8 cellular contexts compared by ENCODE assay signal in the genomic region with DNA sequence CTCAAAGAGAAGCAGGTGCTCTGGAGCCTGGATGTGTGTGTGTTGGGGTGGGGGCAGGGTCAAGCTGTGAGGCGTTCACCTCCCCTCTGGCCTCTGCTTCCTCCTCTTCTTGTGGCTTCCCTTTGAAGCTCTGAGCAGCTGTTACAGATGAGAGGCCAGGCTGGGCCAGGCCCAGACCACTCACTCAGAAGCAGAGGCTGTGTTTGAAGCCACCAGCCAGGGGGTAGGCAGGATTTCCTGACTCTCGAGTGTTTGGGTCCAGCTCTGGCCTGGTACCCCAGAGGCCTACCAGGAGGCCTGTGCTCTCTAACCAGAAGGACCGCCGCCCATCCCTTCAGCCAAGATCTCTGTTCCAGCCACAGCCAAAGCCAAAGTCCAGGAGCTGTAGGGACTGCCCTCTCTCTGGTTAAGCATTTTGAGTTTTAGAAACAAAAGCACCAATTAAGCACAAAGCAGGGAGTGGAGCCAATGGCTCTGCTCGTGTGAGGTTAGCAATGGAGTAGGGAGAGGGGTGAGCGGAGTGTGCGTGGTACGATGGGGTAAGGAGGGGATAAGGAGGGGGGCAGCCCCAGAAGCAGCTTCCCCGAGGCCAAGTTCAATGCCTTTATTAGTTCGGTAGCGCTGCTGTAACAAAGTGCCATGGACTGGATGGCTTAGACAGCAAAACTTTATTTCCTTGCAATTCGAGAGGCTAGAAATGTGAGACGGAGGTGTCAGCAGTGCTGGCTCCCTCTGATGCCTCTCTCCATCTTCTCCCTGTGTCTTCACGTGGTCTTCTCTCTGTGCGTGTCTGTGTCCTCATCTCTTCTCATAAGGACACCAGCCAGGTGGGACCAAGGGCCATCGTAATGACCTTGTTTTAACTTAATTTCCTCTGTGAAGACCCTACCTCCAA. TPM values are rescaled to one million over a fixed set of nuclear protein-coding genes. Genes with fewer than 3 reads are reported as not detected.
A peak's percentile ranks its signal among the peaks of the same experiment; 100 is the strongest.
DNase-seq lines count a peak whose midpoint lies in the region; ATAC-seq and TF ChIP-seq lines count a peak whose summit lies in the region.
"Had no signal": no experiment of that assay in that cellular context is flagged by ENCODE, and none has a peak within 500 bp of the region (broad histone marks: within the 10 kb centered on the region; RNA-seq: fewer than 3 reads in every experiment).

No MANE protein-coding gene starts in this region.

- H3K23ac ChIP-seq in neuronal stem cell (ENCODE audit: low read depth, low read length, poor library complexity), result no peak overlapping the region

- no peak overlapping the region for H3K14ac ChIP-seq in neuronal stem cell (ENCODE audit: low read length)

- H3K27me3 Mint-ChIP-seq in activated CD8-positive, alpha-beta T cell treated with anti-CD3 and anti-CD28 coated beads for 36 hours, result no peaks in the 10 kb centered on the region

- H2BK15ac ChIP-seq in neuronal stem cell (ENCODE audit: low read length), result no peak overlapping the region

- H2AK5ac ChIP-seq in neuronal stem cell (ENCODE audit: low read depth, low read length), result no peak overlapping the region

- H2BK5ac ChIP-seq in neuronal stem cell (ENCODE audit: low read length), result no peak overlapping the region

- H4K8ac ChIP-seq in neuronal stem cell (ENCODE audit: low read depth, low read length), result no peak overlapping the region

- ATAC-seq in GM19351 (IDR thresholded peaks at IDR 0.05; ENCODE audit: unreplicated experiment), result peak; percentile 78
- ATAC-seq in HG03066 (IDR thresholded peaks at IDR 0.05; ENCODE audit: low read depth, unreplicated experiment), result peak; percentile 80
- ATAC-seq in activated CD8-positive, alpha-beta T cell treated with anti-CD3 and anti-CD28 coated beads for 36 hours, result peak; percentile 68

- no peak overlapping the region for H2BK120ac ChIP-seq in neuronal stem cell (ENCODE audit: low read depth, low read length)

- in situ Hi-C loops in G401 (cut with HindIII; ENCODE audit: low sequenced_read_pairs), result no loop called here

- H3K27ac ChIP-seq in neuronal stem cell (replicated peaks; ENCODE audit: low read length), result no peak overlapping the region

- H3K79me1 ChIP-seq in neuronal stem cell (ENCODE audit: low read depth, low read length), result no peaks in the 10 kb centered on the region

- no peak overlapping the region for H2BK12ac ChIP-seq in neuronal stem cell (ENCODE audit: low read length)

- no peak overlapping the region for H3K9ac ChIP-seq in neuronal stem cell (ENCODE audit: low read depth, low read length, poor library complexity)

- H3K4me2 ChIP-seq in neuronal stem cell (ENCODE audit: insufficient read depth, low read length, poor library complexity, severe bottlenecking), result no peak overlapping the region

- no peak overlapping the region for H3K4ac ChIP-seq in neuronal stem cell (ENCODE audit: low read length)

- H3K9me3 ChIP-seq in neuronal stem cell (replicated peaks in 1 of 2; ENCODE audit: control insufficient read depth in 2 of 2, insufficient read depth in 1 of 2, low read depth in 1 of 2, low read length in 2 of 2), result no peaks in the 10 kb centered on the region

- no peak overlapping the region for H3K4me3 ChIP-seq in neuronal stem cell (ENCODE audit: low read length in 2 of 2)

- H3K4me1 Mint-ChIP-seq in activated CD8-positive, alpha-beta T cell treated with anti-CD3 and anti-CD28 coated beads for 36 hours (ENCODE audit: low read depth), result peaks cover 79% of the 10 kb centered on the region

- H2AFZ ChIP-seq in neuronal stem cell (ENCODE audit: low read length), result no peak overlapping the region

- H3K27ac Mint-ChIP-seq in activated CD8-positive, alpha-beta T cell treated with anti-CD3 and anti-CD28 coated beads for 36 hours, result peak overlapping the region; percentile 68

- 100% methylated on average over 3 of the region's 16 CpGs; no CpG with 5 or more reads in 1 of the 2 donors for WGBS in neuronal stem cell (ENCODE audit: extremely low coverage in 2 of 2, insufficient read length in 2 of 2, insufficient replicate concordance in 1 of 2), 2 donors

- peaks cover 37% of the 10 kb centered on the region for H3K36me3 Mint-ChIP-seq in activated CD8-positive, alpha-beta T cell treated with anti-CD3 and anti-CD28 coated beads for 36 hours (ENCODE audit: low read depth)

- intact Hi-C loops in activated CD8-positive, alpha-beta T cell treated with anti-CD3 and anti-CD28 coated beads for 36 hours (cut with micrococcal nuclease), result no loop called here

- TF ChIP-seq CTCF in activated CD8-positive, alpha-beta T cell treated with anti-CD3 and anti-CD28 coated beads for 36 hours (IDR thresholded peaks at IDR 0.05), result no peak

- H3K18ac ChIP-seq in neuronal stem cell (ENCODE audit: low read length), result peak overlapping the region; percentile 17

- H4K91ac ChIP-seq in neuronal stem cell (ENCODE audit: low read depth, low read length, poor library complexity), result no peak overlapping the region

- peaks cover 0 to 2% of the 10 kb centered on the region in 2 donors for H3K4me1 ChIP-seq in neuronal stem cell (ENCODE audit: control insufficient read depth in 2 of 2, insufficient read depth in 1 of 2, low read depth in 1 of 2, low read length in 2 of 2)

- no peaks in the 10 kb centered on the region for H3K9me3 Mint-ChIP-seq in activated CD8-positive, alpha-beta T cell treated with anti-CD3 and anti-CD28 coated beads for 36 hours

- CTCF ChIA-PET in activated CD8-positive, alpha-beta T cell treated with anti-CD3 and anti-CD28 coated beads for 36 hours (lab: Charles Lee), result interaction anchor here (1.2 to 4.0 kb wide), 7 partner anchors 13 to 95 kb away, joined by 3 to 22 read pairs (median 5); no protein-coding TSS in a partner anchor

- POLR2A ChIA-PET in activated CD8-positive, alpha-beta T cell treated with anti-CD3 and anti-CD28 coated beads for 36 hours (lab: Charles Lee), result interaction anchor here (0.7 to 1.3 kb wide), 7 partner anchors 10 to 37 kb away, joined by 3 read pairs; no protein-coding TSS in a partner anchor

- peak; percentile 41 for DNase-seq in activated CD8-positive, alpha-beta T cell treated with anti-CD3 and anti-CD28 coated beads for 36 hours
- no peak for DNase-seq in neuronal stem cell (ENCODE audit: low spot score)
- no peak for DNase-seq in HPDE6-E6E7 (ENCODE audit: extremely low spot score)
- no peak for DNase-seq in DMS153 treated with DMSO at 0.1 percent for 48 hours (lab: John Stamatoyannopoulos, UW; ENCODE audit: unreplicated experiment)
- DNase-seq in G401 (ENCODE audit: low spot score), result no peak

- peak overlapping the region; percentile 11 for H3K4me3 Mint-ChIP-seq in activated CD8-positive, alpha-beta T cell treated with anti-CD3 and anti-CD28 coated beads for 36 hours

- H3K27me3 ChIP-seq in neuronal stem cell (ENCODE audit: control insufficient read depth in 3 of 3, insufficient read depth in 3 of 3, low read depth in 1 of 3, low read length in 3 of 3), result peaks cover 0 to 21% (median 0%) of the 10 kb centered on the region in 3 experiments

- H3K36me3 ChIP-seq in neuronal stem cell (replicated peaks in 1 of 2; ENCODE audit: control insufficient read depth in 2 of 2, insufficient read depth in 2 of 2, low read length in 2 of 2), result no peaks in the 10 kb centered on the region

RNA-seq across cellular contexts. Expression of a gene that starts 20.5 kb away (rescaled TPM):
- 10 to 100 TPM; 66.4 to 67.9 TPM for total RNA-seq in activated CD8-positive, alpha-beta T cell treated with anti-CD3 and anti-CD28 coated beads for 36 hours
- polyA plus RNA-seq in neuronal stem cell (2013, experiment 1 of 2), result 0.22 TPM
- polyA plus RNA-seq in neuronal stem cell (2013, experiment 2 of 2), result 0.15 TPM
- not detected in 2 replicates for total RNA-seq in G401 (2014; rRNA removed; shearing (Covaris generic))
- total RNA-seq: epithelial cell of proximal tubule had no signal

Comparison
In these comparisons a context has a peak if more than half of its experiments do, and no peak if none do; other contexts are left out.
1. RNA of a gene that starts 20.5 kb away (total RNA-seq): 66.4 to 67.9 TPM in activated CD8-positive, alpha-beta T cell treated with anti-CD3 and anti-CD28 coated beads for 36 hours; not detected in G401; every median in the first group is over 10 times any median in the second.
2. Peak in every context shown above with its lines, with median percentiles within 50 percentile points of each other: ATAC-seq.